Comparison of ENCODE assay signal across 25 cellular contexts in genomic region chr20:22160254-22160653, GRCh38.
"Had no signal": no experiment of that assay in that cellular context is flagged by ENCODE, and none has a peak within 500 bp of the region (broad histone marks: within the 10 kb centered on the region; RNA-seq: fewer than 3 reads in every experiment).

No MANE protein-coding gene starts in this region.

- H3K27ac ChIP-seq: colonic mucosa, dorsolateral prefrontal cortex, esophagus squamous epithelium, gastrocnemius medialis, parathyroid adenoma, tibial artery had no signal

- H3K4me1 Mint-ChIP-seq: activated naive CD8-positive, alpha-beta T cell treated with anti-CD3 and anti-CD28 coated beads, Interleukin-2, amount 10 ng/mL, durations not matched to agents 7 days and 5 days; memory B cell had no signal

- H3K9me3 ChIP-seq: colonic mucosa, esophagus squamous epithelium, gastrocnemius medialis, tibial artery had no signal

- H3K4me3 ChIP-seq: colonic mucosa, dorsolateral prefrontal cortex, esophagus squamous epithelium, gastrocnemius medialis, tibial artery had no signal

- H3K4me3 Mint-ChIP-seq: activated naive CD8-positive, alpha-beta T cell treated with anti-CD3 and anti-CD28 coated beads, Interleukin-2, amount 10 ng/mL, durations not matched to agents 7 days and 5 days; activated T-cell treated with anti-CD3 and anti-CD28 coated beads, Interleukin-2, amount 50 U/mL, for 4 hours; effector memory CD8-positive, alpha-beta T cell; memory B cell; nephron progenitor cell had no signal

- H3K27me3 Mint-ChIP-seq: activated naive CD8-positive, alpha-beta T cell treated with anti-CD3 and anti-CD28 coated beads, Interleukin-2, amount 10 ng/mL, durations not matched to agents 7 days and 5 days; effector memory CD8-positive, alpha-beta T cell; memory B cell had no signal

- H3K4me1 ChIP-seq: colonic mucosa, esophagus squamous epithelium, gastrocnemius medialis, parathyroid adenoma, tibial artery had no signal

- H3K36me3 Mint-ChIP-seq: activated naive CD8-positive, alpha-beta T cell treated with anti-CD3 and anti-CD28 coated beads, Interleukin-2, amount 10 ng/mL, durations not matched to agents 7 days and 5 days; memory B cell had no signal

- H3K9me3 Mint-ChIP-seq: nephron progenitor cell had no signal

- FAIRE-seq: bronchial epithelial cell, endothelial cell of umbilical vein had no signal

- DNase-seq: activated CD4-positive, alpha-beta T cell treated with anti-CD3 and anti-CD28 coated beads for 4 hours; activated CD4-positive, alpha-beta T cell treated with anti-CD3 and anti-CD28 coated beads, Interleukin-2, amount 50 U/mL, for 48 hours; activated CD4-positive, CD25-positive, alpha-beta regulatory T cell; activated CD8-positive, alpha-beta memory T cell treated with anti-CD3 and anti-CD28 coated beads, Interleukin-2, amount 50 U/mL, for 48 hours; activated naive CD4-positive, alpha-beta T cell treated with Interleukin-2 at 50 U/mL for 16 hours; activated naive CD8-positive, alpha-beta T cell treated with anti-CD3 and anti-CD28 coated beads, Interleukin-2, amount 10 ng/mL, durations not matched to agents 7 days and 5 days; activated T-cell treated with anti-CD3 and anti-CD28 coated beads, Interleukin-2, amount 50 U/mL, for 4 hours; amygdala; colonic mucosa; dorsolateral prefrontal cortex; effector memory CD8-positive, alpha-beta T cell; esophagus squamous epithelium; gastrocnemius medialis; hippocampal formation; nephron progenitor cell; right cardiac atrium; stimulated activated CD4-positive, alpha-beta T cell treated with anti-CD3 and anti-CD28 coated beads, Interleukin-12 subunit alpha, Interleukin-12 subunit beta, amount 100 ng/mL, for 4 hours; stimulated activated CD4-positive, alpha-beta T cell treated with anti-CD3 and anti-CD28 coated beads, Interleukin-4, amount 100 ng/mL, for 4 hours; stimulated activated naive CD8-positive, alpha-beta T cell treated with anti-CD3 and anti-CD28 coated beads, Interleukin-15, Interleukin-2, amounts not matched to agents 100 U/mL and 50 U/mL, for 24 hours; tibial artery had no signal

- H3K27ac Mint-ChIP-seq: activated naive CD8-positive, alpha-beta T cell treated with anti-CD3 and anti-CD28 coated beads, Interleukin-2, amount 10 ng/mL, durations not matched to agents 7 days and 5 days; activated T-helper 2 cell treated with anti-CD3 and anti-CD28 coated beads, Interferon-gamma antibody, Interleukin-2, Interleukin-4, amounts not matched to agents 10 μg/mL and 5 μg/mL and 100 μg/mL, durations not matched to agents 14 hours and 24 hours and 36 hours; effector memory CD8-positive, alpha-beta T cell; memory B cell; nephron progenitor cell had no signal

- H3K36me3 ChIP-seq: colonic mucosa, esophagus squamous epithelium, gastrocnemius medialis, tibial artery had no signal

- H3K27me3 ChIP-seq: colonic mucosa, esophagus squamous epithelium, gastrocnemius medialis, tibial artery had no signal

- ATAC-seq: activated T-cell treated with anti-CD3 and anti-CD28 coated beads, Interleukin-2, amount 50 U/mL, for 4 hours; effector memory CD8-positive, alpha-beta T cell; gastrocnemius medialis; right cardiac atrium; stimulated activated naive CD8-positive, alpha-beta T cell treated with anti-CD3 and anti-CD28 coated beads, Interleukin-15, Interleukin-2, amounts not matched to agents 100 U/mL and 50 U/mL, for 24 hours had no signal
